Comparison of ENCODE assay signal across 20 cellular contexts in the genomic region with DNA sequence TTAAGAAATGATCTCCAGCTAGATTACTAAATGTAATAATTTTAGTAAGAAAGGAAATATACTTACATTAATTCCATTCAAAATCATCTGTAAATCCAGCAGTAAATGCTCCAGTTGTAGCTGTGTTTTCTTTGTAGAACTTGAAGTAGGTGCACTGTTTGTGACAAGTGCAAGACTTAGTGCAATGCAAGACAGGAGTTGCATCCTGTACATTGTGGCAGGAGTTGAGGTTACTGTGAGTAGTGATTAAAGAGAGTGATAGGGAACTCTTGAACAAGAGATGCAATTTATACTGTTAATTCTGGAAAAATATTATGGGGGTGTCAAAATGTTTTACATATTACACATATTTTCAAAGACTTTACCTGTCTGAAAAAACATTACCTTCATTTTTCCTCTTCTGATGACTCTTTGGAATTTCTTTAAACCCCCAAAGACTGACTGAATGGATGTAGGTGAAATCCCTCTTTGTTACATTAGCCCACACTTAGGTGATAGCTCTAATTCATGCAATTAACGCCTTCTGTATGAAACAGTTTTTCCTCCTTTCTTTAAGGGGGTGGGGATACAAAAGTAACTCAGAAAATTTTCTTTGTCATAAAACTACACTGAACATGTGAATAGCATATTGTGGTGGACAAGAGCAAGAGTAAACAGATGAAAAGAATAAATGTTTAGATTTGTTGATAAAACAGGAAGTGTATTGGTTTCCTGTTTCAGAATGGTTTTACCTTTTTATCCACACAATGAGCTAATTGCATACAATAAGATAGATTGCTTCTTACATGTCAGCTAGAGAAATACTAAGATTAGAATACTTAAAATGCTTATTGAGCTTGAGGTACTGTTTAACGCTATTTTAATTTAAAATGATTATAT. TPM values are rescaled to one million over a fixed set of nuclear protein-coding genes. Genes with fewer than 3 reads are reported as not detected.
A peak's percentile ranks its signal among the peaks of the same experiment; 100 is the strongest.
DNase-seq lines count a peak whose midpoint lies in the region; ATAC-seq and TF ChIP-seq lines count a peak whose summit lies in the region.
"Had no signal": no experiment of that assay in that cellular context is flagged by ENCODE, and none has a peak within 500 bp of the region (broad histone marks: within the 10 kb centered on the region; RNA-seq: fewer than 3 reads in every experiment).

IL2 (minus strand) TSS at position 498 of the 879 bp plus-strand sequence; CDS start at position 213, 285 bp downstream.

- H3K36me3 ChIP-seq in ACC112 (ENCODE audit: insufficient read depth, low read length) (no peaks in the 10 kb centered on the region), A673 (ENCODE audit: insufficient read depth, low read length, poor library complexity, severe bottlenecking) (no peaks in the 10 kb centered on the region), aorta (ENCODE audit: control insufficient read depth in 1 of 2, insufficient read depth in 2 of 2, low read length in 1 of 2) (no peaks in the 10 kb centered on the region)
- no peaks in the 10 kb centered on the region for H3K36me3 ChIP-seq in CD4-positive, alpha-beta memory T cell (ENCODE audit: insufficient read depth, low read length)

- no peak for TF ChIP-seq CTCF in A673 (conservative IDR thresholded peaks at IDR 0.05; ENCODE audit: low read depth, low read length)

- no peak for ATAC-seq in aorta (ENCODE audit: low FRiP score)

- H3K4me1 Mint-ChIP-seq in CD4-positive, alpha-beta memory T cell = peaks cover 46 to 63% (median 53%) of the 10 kb centered on the region in 4 donors
- peaks cover 47% of the 10 kb centered on the region for H3K4me1 Mint-ChIP-seq in activated naive CD8-positive, alpha-beta T cell (ENCODE audit: low read depth)

- CTCF ChIA-PET in CD4-positive, alpha-beta memory T cell (lab: Charles Lee; ENCODE audit: partially characterized antibody) = interaction anchor here (0.8 to 2.9 kb wide), 6 partner anchors 10 to 145 kb away, joined by 3 to 24 read pairs (median 6); no protein-coding TSS in a partner anchor
- CTCF ChIA-PET in A673 (lab: Charles Lee) = no interaction called here

- H3K9me3 ChIP-seq in CD4-positive, alpha-beta memory T cell (ENCODE audit: control insufficient read depth in 1 of 2, low read length in 2 of 2) = no peaks in the 10 kb centered on the region
- H3K9me3 ChIP-seq in A673 (ENCODE audit: low read depth, low read length, poor library complexity, severe bottlenecking) = no peaks in the 10 kb centered on the region
- H3K9me3 ChIP-seq in aorta (ENCODE audit: control insufficient read depth, low read length) = no peaks in the 10 kb centered on the region

- BruUV-seq in A673 (replicated peaks; lab: Mats Ljungman, UMichigan) = no TSS peak

- H2AFZ ChIP-seq in ACC112 (ENCODE audit: low read length, unreplicated experiment) = peak within 1 kb of the TSS; percentile 36

- WGBS in aorta, 2 donors = 88 to 90% methylated on average over 2 of the region's 2 CpGs

- no peaks in the 10 kb centered on the region for H3K27me3 ChIP-seq in ACC112 (ENCODE audit: insufficient read depth, low read length)
- H3K27me3 ChIP-seq in CD4-positive, alpha-beta memory T cell (ENCODE audit: insufficient read depth, low read length) = no peaks in the 10 kb centered on the region
- no peaks in the 10 kb centered on the region for H3K27me3 ChIP-seq in A673 (replicated peaks; ENCODE audit: insufficient read depth, low read depth, low read length, poor library complexity)
- no peaks in the 10 kb centered on the region for H3K27me3 ChIP-seq in aorta (ENCODE audit: control insufficient read depth in 1 of 2, insufficient read depth in 2 of 2, low read length in 1 of 2)

- no peaks in the 10 kb centered on the region for H3K36me3 Mint-ChIP-seq in CD4-positive, alpha-beta memory T cell
- peaks cover 7% of the 10 kb centered on the region for H3K36me3 Mint-ChIP-seq in activated naive CD8-positive, alpha-beta T cell

- H3K4me3 ChIP-seq in ACC112 (ENCODE audit: low read depth, low read length) (no peak within 1 kb of the TSS), A673 (ENCODE audit: low read depth, low read length, poor library complexity, severe bottlenecking) (no peak within 1 kb of the TSS), aorta (ENCODE audit: low read length in 2 of 2) (no peak within 1 kb of the TSS)
- H3K4me3 ChIP-seq in CD4-positive, alpha-beta memory T cell (ENCODE audit: low read length in 2 of 2) = no peak within 1 kb of the TSS

- no peaks in the 10 kb centered on the region for H3K9me3 Mint-ChIP-seq in CD4-positive, alpha-beta memory T cell
- H3K9me3 Mint-ChIP-seq in activated naive CD8-positive, alpha-beta T cell (ENCODE audit: low read depth) = no peaks in the 10 kb centered on the region
- H3K9me3 Mint-ChIP-seq: H9 had no signal

- DNase-seq in CD4-positive, alpha-beta memory T cell = peak; percentile 39 to 50 (median 47)
- DNase-seq in NCI-H69 (lab: John Stamatoyannopoulos, UW) (peak; percentile 22), anterior cingulate cortex (lab: John Stamatoyannopoulos, UW) (no peak), A673 (ENCODE audit: low spot score) (no peak), aorta (no peak)
- no peak for DNase-seq in NK-92 treated with Interleukin-12 subunit alpha and Interleukin-12 subunit beta, amount 100 ng/mL, for 24 hours (lab: John Stamatoyannopoulos, UW)
- DNase-seq: C1 segment of cervical spinal cord, H9, IMR-90, left cardiac atrium, NCI-H1092, NCI-H2227 treated with DMSO at 0.1 percent for 48 hours had no signal

- H3K79me2 ChIP-seq in ACC112 (ENCODE audit: control insufficient read depth, insufficient read depth, low read length, unreplicated experiment) = no peaks in the 10 kb centered on the region

- peak within 1 kb of the TSS; percentile 80 to 94 (median 88) for H3K27ac Mint-ChIP-seq in CD4-positive, alpha-beta memory T cell
- peak within 1 kb of the TSS; percentile 78 for H3K27ac Mint-ChIP-seq in activated naive CD8-positive, alpha-beta T cell
- H3K27ac Mint-ChIP-seq: H9 had no signal

- POLR2A ChIA-PET in CD4-positive, alpha-beta memory T cell (lab: Charles Lee; ENCODE audit: partially characterized antibody) = interaction anchor here (0.6 to 5.1 kb wide), 9 partner anchors 10 to 1276 kb away, joined by 3 to 39 read pairs (median 3); no protein-coding TSS in a partner anchor
- POLR2A ChIA-PET in A673 (lab: Charles Lee; ENCODE audit: low non-redundant PET) = no interaction called here

- intact Hi-C loops in CD4-positive, alpha-beta memory T cell (cut with micrococcal nuclease) = loop anchor here (1.0 to 10.0 kb wide), 8 partner anchors 22 to 632 kb away; partner anchors contain the start of genes CCNA2, NUDT6 and TRPC3
- intact Hi-C loops in A673 (cut with micrococcal nuclease; ENCODE audit: unreplicated experiment) = no loop called here
- intact Hi-C loops in aorta (cut with DNase I) = no loop called here

- H3K4me1 ChIP-seq in ACC112 (ENCODE audit: control insufficient read depth, insufficient read depth, low read length, unreplicated experiment) = peaks cover 12% of the 10 kb centered on the region
- peaks cover 63% of the 10 kb centered on the region for H3K4me1 ChIP-seq in CD4-positive, alpha-beta memory T cell (ENCODE audit: insufficient read depth, low read length)
- H3K4me1 ChIP-seq in A673 (ENCODE audit: insufficient read depth, low read length, poor library complexity, severe bottlenecking) = no peaks in the 10 kb centered on the region
- H3K4me1 ChIP-seq in aorta (ENCODE audit: control insufficient read depth in 1 of 2, insufficient read depth in 2 of 2, low read length in 2 of 2) = no peaks in the 10 kb centered on the region

- peak within 1 kb of the TSS; percentile 37 to 90 (median 79) for H3K4me3 Mint-ChIP-seq in CD4-positive, alpha-beta memory T cell
- peak within 1 kb of the TSS; percentile 84 for H3K4me3 Mint-ChIP-seq in activated naive CD8-positive, alpha-beta T cell
- H3K4me3 Mint-ChIP-seq: H9 had no signal

- no peak within 1 kb of the TSS for H3K27ac ChIP-seq in ACC112 (ENCODE audit: low read depth, low read length)
- peak within 1 kb of the TSS; percentile 25 for H3K27ac ChIP-seq in CD4-positive, alpha-beta memory T cell (ENCODE audit: low read depth, low read length)
- no peak within 1 kb of the TSS for H3K27ac ChIP-seq in A673 (ENCODE audit: low read depth, low read length, poor library complexity, severe bottlenecking)
- no peak within 1 kb of the TSS for H3K27ac ChIP-seq in aorta (ENCODE audit: low read depth in 1 of 2, low read length in 2 of 2)

- H3K27me3 Mint-ChIP-seq in CD4-positive, alpha-beta memory T cell = no peaks in the 10 kb centered on the region
- no peaks in the 10 kb centered on the region for H3K27me3 Mint-ChIP-seq in activated naive CD8-positive, alpha-beta T cell

RNA-seq across cellular contexts. Expression of gene IL2, which starts in this region (rescaled TPM):
- 1 to 10 TPM in 1 of 2 experiments, under 1 TPM in 1; 0.67 to 2.0 TPM for total RNA-seq in CD4-positive, alpha-beta memory T cell
- 1 to 10 TPM in 1 of 2 donors, under 1 TPM in 1; 0.57 to 2.3 TPM for polyA plus RNA-seq in CD4-positive, alpha-beta memory T cell
- not detected in 2 replicates for total RNA-seq in A673 (2021)
- not detected for total RNA-seq in aorta
- not detected for polyA plus RNA-seq in aorta
- total RNA-seq: dermis microvascular lymphatic vessel endothelial cell, fibroblast of lung, H9, IMR-90, left cardiac atrium, OCI-LY7, osteocyte, SK-MEL-5, skeletal muscle tissue had no signal
- polyA plus RNA-seq: fibroblast of lung, IMR-90 had no signal

Comparison
In these comparisons a context has a peak if more than half of its experiments do, and no peak if none do; other contexts are left out.
1. DNase-seq: peak in CD4-positive, alpha-beta memory T cell (5 of 5) and NCI-H69 (single experiment); none in anterior cingulate cortex (0 of 58), NK-92 treated with Interleukin-12 subunit alpha and Interleukin-12 subunit beta, amount 100 ng/mL, for 24 hours (single experiment), A673 (single experiment) and aorta (0 of 2).